In genomic region chr21:37829447-37829846, GRCh38 we compare ENCODE assay signal across 9 cellular contexts.
A peak's percentile ranks its signal among the peaks of the same experiment; 100 is the strongest.
DNase-seq lines count a peak whose midpoint lies in the region; ATAC-seq and TF ChIP-seq lines count a peak whose summit lies in the region.
"Had no signal": no experiment of that assay in that cellular context is flagged by ENCODE, and none has a peak within 500 bp of the region (broad histone marks: within the 10 kb centered on the region; RNA-seq: fewer than 3 reads in every experiment).

No MANE protein-coding gene starts in this region.

- H3K27ac ChIP-seq in neuronal stem cell (replicated peaks; ENCODE audit: low read length), result no peak overlapping the region

- H3K79me1 ChIP-seq in neuronal stem cell (ENCODE audit: low read depth, low read length), result no peaks in the 10 kb centered on the region

- no peak for ATAC-seq in HG03571 (IDR thresholded peaks at IDR 0.05; ENCODE audit: unreplicated experiment)
- ATAC-seq: SK-N-SH treated with all-trans-retinoic acid at 6 μM for 48 hours had no signal

- H3K27me3 ChIP-seq in neuronal stem cell (ENCODE audit: control insufficient read depth in 3 of 3, insufficient read depth in 3 of 3, low read depth in 1 of 3, low read length in 3 of 3), result no peaks in the 10 kb centered on the region

- H3K9me3 ChIP-seq in neuronal stem cell (replicated peaks in 1 of 2; ENCODE audit: control insufficient read depth in 2 of 2, insufficient read depth in 1 of 2, low read depth in 1 of 2, low read length in 2 of 2), result peaks cover 0 to 5% of the 10 kb centered on the region in 2 donors

- H2AFZ ChIP-seq in neuronal stem cell (ENCODE audit: low read length), result no peak overlapping the region

- H3K18ac ChIP-seq in neuronal stem cell (ENCODE audit: low read length), result no peak overlapping the region

- H3K4me1 ChIP-seq in neuronal stem cell (ENCODE audit: control insufficient read depth in 2 of 2, insufficient read depth in 1 of 2, low read depth in 1 of 2, low read length in 2 of 2), result peaks cover 1 to 2% of the 10 kb centered on the region in 2 donors

- no peak overlapping the region for H2AK5ac ChIP-seq in neuronal stem cell (ENCODE audit: low read depth, low read length)

- H3K23ac ChIP-seq in neuronal stem cell (ENCODE audit: low read depth, low read length, poor library complexity), result no peak overlapping the region

- H2BK5ac ChIP-seq in neuronal stem cell (ENCODE audit: low read length), result peak overlapping the region; percentile 22

- no peak overlapping the region for H4K8ac ChIP-seq in neuronal stem cell (ENCODE audit: low read depth, low read length)

- peak; percentile 74 for DNase-seq in EL
- peak; percentile 85 to 94 for DNase-seq in NCI-H446 (lab: John Stamatoyannopoulos, UW)
- peak; percentile 15 to 63 for DNase-seq in cardiac fibroblast (ENCODE audit: low read depth in 2 of 2)
- DNase-seq in neuronal stem cell (ENCODE audit: low spot score), result no peak
- DNase-seq in stimulated activated CD4-positive, alpha-beta T cell treated with anti-CD3 and anti-CD28 coated beads, Interleukin-4, amount 100 ng/mL, for 24 hours, result no peak
- no peak for DNase-seq in nucleus accumbens (lab: John Stamatoyannopoulos, UW)
- DNase-seq in NCI-H1436 treated with DMSO at 0.1 percent for 48 hours (lab: John Stamatoyannopoulos, UW), result no peak

- no peak overlapping the region for H4K91ac ChIP-seq in neuronal stem cell (ENCODE audit: low read depth, low read length, poor library complexity)

- no peak overlapping the region for H3K4ac ChIP-seq in neuronal stem cell (ENCODE audit: low read length)

- H3K14ac ChIP-seq in neuronal stem cell (ENCODE audit: low read length), result no peak overlapping the region

- no CpG with 5 or more reads among the region's 4 CpGs for WGBS in neuronal stem cell (ENCODE audit: extremely low coverage in 2 of 2, insufficient read length in 2 of 2, insufficient replicate concordance in 1 of 2), 2 donors

- no peak for TF ChIP-seq CTCF in cardiac fibroblast (IDR thresholded peaks at IDR 0.05; ENCODE audit: low read depth, low read length)

- no peak overlapping the region for H3K4me2 ChIP-seq in neuronal stem cell (ENCODE audit: insufficient read depth, low read length, poor library complexity, severe bottlenecking)

- H2BK15ac ChIP-seq in neuronal stem cell (ENCODE audit: low read length), result no peak overlapping the region

- no peak overlapping the region for H2BK12ac ChIP-seq in neuronal stem cell (ENCODE audit: low read length)

- H3K36me3 ChIP-seq in neuronal stem cell (replicated peaks in 1 of 2; ENCODE audit: control insufficient read depth in 2 of 2, insufficient read depth in 2 of 2, low read length in 2 of 2), result no peaks in the 10 kb centered on the region

- H3K4me3 ChIP-seq in cardiac fibroblast (replicated peaks in 1 of 2; ENCODE audit: low read depth in 2 of 2, low read length in 2 of 2) (no peak overlapping the region), neuronal stem cell (ENCODE audit: low read length in 2 of 2) (no peak overlapping the region)

- no peak overlapping the region for H3K9ac ChIP-seq in neuronal stem cell (ENCODE audit: low read depth, low read length, poor library complexity)

- no peak overlapping the region for H2BK120ac ChIP-seq in neuronal stem cell (ENCODE audit: low read depth, low read length)

Comparison
In these comparisons a context has a peak if more than half of its experiments do, and no peak if none do; other contexts are left out.
1. DNase-seq: peak in EL (single experiment), NCI-H446 (2 of 2) and cardiac fibroblast (2 of 2); none in neuronal stem cell (single experiment), stimulated activated CD4-positive, alpha-beta T cell treated with anti-CD3 and anti-CD28 coated beads, Interleukin-4, amount 100 ng/mL, for 24 hours (single experiment), nucleus accumbens (0 of 56) and NCI-H1436 treated with DMSO at 0.1 percent for 48 hours (single experiment).